16 cellular contexts compared by ENCODE assay signal in genomic region chr12:69291278-69291593, GRCh38. TPM values are rescaled to one million over a fixed set of nuclear protein-coding genes. Genes with fewer than 3 reads are reported as not detected.
"Had no signal": no experiment of that assay in that cellular context is flagged by ENCODE, and none has a peak within 500 bp of the region (broad histone marks: within the 10 kb centered on the region; RNA-seq: fewer than 3 reads in every experiment).

No MANE protein-coding gene starts in this region.

- DNase-seq: kidney had no signal

- H3K4me3 ChIP-seq: body of pancreas, colonic mucosa, esophagus squamous epithelium, left lung, mucosa of descending colon, prostate gland, upper lobe of right lung had no signal

- H3K4me1 ChIP-seq: colonic mucosa, esophagus squamous epithelium, prostate gland, upper lobe of right lung had no signal

- H3K9me3 ChIP-seq: body of pancreas, colonic mucosa, esophagus squamous epithelium, mucosa of descending colon, prostate gland, upper lobe of right lung had no signal

- H3K9me3 Mint-ChIP-seq: activated CD4-positive, alpha-beta memory T cell treated with anti-CD3 and anti-CD28 coated beads, Interleukin-2, amount 10 ng/mL, durations not matched to agents 7 days and 5 days; activated naive CD8-positive, alpha-beta T cell treated with anti-CD3 and anti-CD28 coated beads for 36 hours; activated T-helper 1 cell treated with anti-CD3 and anti-CD28 coated beads, Interleukin-12 subunit alpha, Interleukin-12 subunit beta, Interleukin-2, Interleukin-4 antibody, amounts not matched to agents 30 ng/mL and 10 ng/mL and 1 ng/mL, durations not matched to agents 14 hours and 24 hours and 36 hours; naive thymus-derived CD4-positive, alpha-beta T cell; stimulated activated naive CD8-positive, alpha-beta T cell treated with anti-CD3 and anti-CD28 coated beads, Interleukin-15, amount 100 ng/mL, for 72 hours had no signal

- H3K27me3 ChIP-seq: body of pancreas, colonic mucosa, upper lobe of right lung had no signal

- H3K36me3 ChIP-seq: colonic mucosa, esophagus squamous epithelium, left lung, prostate gland, upper lobe of right lung had no signal

- H3K4me3 Mint-ChIP-seq: activated CD4-positive, alpha-beta memory T cell treated with anti-CD3 and anti-CD28 coated beads, Interleukin-2, amount 10 ng/mL, durations not matched to agents 7 days and 5 days; activated naive CD8-positive, alpha-beta T cell treated with anti-CD3 and anti-CD28 coated beads for 36 hours; activated T-helper 1 cell treated with anti-CD3 and anti-CD28 coated beads, Interleukin-12 subunit alpha, Interleukin-12 subunit beta, Interleukin-2, Interleukin-4 antibody, amounts not matched to agents 30 ng/mL and 10 ng/mL and 1 ng/mL, durations not matched to agents 14 hours and 24 hours and 36 hours; stimulated activated naive CD8-positive, alpha-beta T cell treated with anti-CD3 and anti-CD28 coated beads, Interleukin-15, amount 100 ng/mL, for 72 hours had no signal

- H3K27ac Mint-ChIP-seq: activated CD4-positive, alpha-beta memory T cell treated with anti-CD3 and anti-CD28 coated beads, Interleukin-2, amount 10 ng/mL, durations not matched to agents 7 days and 5 days; activated naive CD8-positive, alpha-beta T cell treated with anti-CD3 and anti-CD28 coated beads for 36 hours; activated T-helper 1 cell treated with anti-CD3 and anti-CD28 coated beads, Interleukin-12 subunit alpha, Interleukin-12 subunit beta, Interleukin-2, Interleukin-4 antibody, amounts not matched to agents 30 ng/mL and 10 ng/mL and 1 ng/mL, durations not matched to agents 14 hours and 24 hours and 36 hours; stimulated activated naive CD8-positive, alpha-beta T cell treated with anti-CD3 and anti-CD28 coated beads, Interleukin-15, amount 100 ng/mL, for 72 hours had no signal

- H3K36me3 Mint-ChIP-seq: activated naive CD8-positive, alpha-beta T cell treated with anti-CD3 and anti-CD28 coated beads for 36 hours; naive thymus-derived CD4-positive, alpha-beta T cell had no signal

- H3K27ac ChIP-seq: body of pancreas, colonic mucosa, esophagus squamous epithelium, left lung, prostate gland, upper lobe of right lung had no signal

- FAIRE-seq: kidney had no signal

RNA-seq across cellular contexts. Expression of gene LYZ, which starts 56.9 kb away (rescaled TPM):
- total RNA-seq: activated naive CD8-positive, alpha-beta T cell treated with anti-CD3 and anti-CD28 coated beads for 36 hours; activated T-helper 1 cell treated with anti-CD3 and anti-CD28 coated beads, Interleukin-12 subunit alpha, Interleukin-12 subunit beta, Interleukin-2, Interleukin-4 antibody, amounts not matched to agents 30 ng/mL and 10 ng/mL and 1 ng/mL, durations not matched to agents 14 hours and 24 hours and 36 hours; endothelial cell of umbilical vein; fibroblast of villous mesenchyme; glomerular endothelial cell had no signal
- polyA plus RNA-seq: endothelial cell of umbilical vein had no signal
